ENCODE assay signal across 8 cellular contexts in the genomic region with DNA sequence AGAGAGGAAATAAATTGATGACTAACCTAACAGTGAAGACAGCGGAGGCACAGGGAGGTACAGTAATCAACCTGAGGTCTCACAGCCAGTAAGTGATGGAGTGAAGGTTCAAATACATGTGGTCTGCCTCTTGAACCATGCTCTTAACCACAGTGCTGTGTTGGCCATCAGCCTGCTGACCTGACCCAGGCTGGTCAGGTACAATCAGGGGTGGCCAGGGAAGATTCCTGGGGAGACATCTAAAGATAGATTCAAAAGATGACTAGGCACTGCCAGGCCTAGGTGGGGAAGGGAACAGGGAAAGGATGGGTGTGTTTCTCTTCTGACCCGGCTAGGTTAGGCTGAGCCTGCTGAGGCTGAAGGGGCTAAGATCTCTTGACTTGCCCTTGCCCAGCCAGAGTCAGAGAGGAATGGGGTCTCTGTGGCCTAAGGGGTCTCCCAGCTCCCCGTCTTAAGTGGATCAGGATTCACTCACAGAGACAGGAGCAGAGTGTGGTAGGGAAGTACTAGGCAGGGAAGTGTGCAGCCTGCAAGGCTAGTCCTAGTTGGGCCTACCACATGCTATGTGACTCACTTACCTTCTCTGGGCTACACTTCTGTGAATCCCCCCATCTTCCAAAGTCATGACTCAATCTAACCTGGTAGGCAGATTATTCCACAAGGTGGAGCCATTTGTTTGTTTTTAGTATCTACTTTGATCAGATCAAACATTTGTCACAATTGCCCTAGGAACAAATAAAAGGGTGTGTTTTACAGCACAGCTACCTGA. TPM values are rescaled to one million over a fixed set of nuclear protein-coding genes. Genes with fewer than 3 reads are reported as not detected.
DNase-seq lines count a peak whose midpoint lies in the region; ATAC-seq and TF ChIP-seq lines count a peak whose summit lies in the region.

No MANE protein-coding gene starts in this region.

- in situ Hi-C loops in gastrocnemius medialis (cut with MboI; ENCODE audit: low sequenced_read_pairs in 4 of 4) = loop anchor here in 3 of 4 donors (5.0 to 10.0 kb wide), 2 partner anchors 120 to 122 kb away; a partner anchor contains a TSS

- H3K4me3 ChIP-seq in BJ (ENCODE audit: low read depth, low read length) (no peak overlapping the region), fibroblast of villous mesenchyme (ENCODE audit: low read depth, low read length) (no peak overlapping the region), gastrocnemius medialis (no peak overlapping the region)

- CTCF ChIA-PET in BJ (lab: Yijun Ruan, JAX) = interaction anchor here (0.6 to 2.0 kb wide), 12 partner anchors 12 to 125 kb away, joined by 3 to 13 read pairs (median 4); a partner anchor contains a TSS

- no peak overlapping the region for H3K27ac ChIP-seq in gastrocnemius medialis

- peaks cover 22 to 24% of the 10 kb centered on the region in 2 donors for H3K4me1 ChIP-seq in gastrocnemius medialis

- TF ChIP-seq CTCF in BJ (IDR thresholded peaks at IDR 0.05; ENCODE audit: insufficient read depth, low read depth, low read length) (peak; percentile 28), fibroblast of villous mesenchyme (IDR thresholded peaks at IDR 0.05; ENCODE audit: insufficient read depth, low read depth, low read length) (peak; percentile 57), gastrocnemius medialis (IDR thresholded peaks at IDR 0.05 in 4 of 5, conservative IDR thresholded peaks at IDR 0.05 in 1 of 5) (peak; percentile 50 to 72 (median 65))

- ATAC-seq in gastrocnemius medialis (peak in 1 of 2 donors; percentile 41), HG02798 (IDR thresholded peaks at IDR 0.05; ENCODE audit: poor library complexity, unreplicated experiment) (no peak), GM18858 (IDR thresholded peaks at IDR 0.05; ENCODE audit: unreplicated experiment) (no peak)

- DNase-seq in BJ (ENCODE audit: low read depth) (no peak), GM19238 (ENCODE audit: insufficient read length, low spot score) (peak; percentile 34), NCI-H460 (ENCODE audit: extremely low read depth, low read depth) (peak; percentile 43), fibroblast of villous mesenchyme (ENCODE audit: low read depth) (peak; percentile 71), gastrocnemius medialis (no peak)
- DNase-seq in activated T-cell treated with anti-CD3 and anti-CD28 coated beads, Interleukin-2, amount 50 U/mL, for 48 hours = peak; percentile 55 to 63

- intact Hi-C loops in gastrocnemius medialis (cut with DNase I; ENCODE audit: low total_unique reads) = loop anchor here (1.0 kb wide), 2 partner anchors 35 to 119 kb away; no protein-coding TSS in a partner anchor

- H3K36me3 ChIP-seq in BJ (ENCODE audit: control insufficient read depth, insufficient read depth, low read length) = no peaks in the 10 kb centered on the region
- no peaks in the 10 kb centered on the region for H3K36me3 ChIP-seq in gastrocnemius medialis

- H3K27me3 ChIP-seq in BJ (ENCODE audit: control insufficient read depth, insufficient read depth, low read length) (no peaks in the 10 kb centered on the region), gastrocnemius medialis (no peaks in the 10 kb centered on the region)

- TF ChIP-seq POLR2A in gastrocnemius medialis (IDR thresholded peaks at IDR 0.05) = no peak

- no peaks in the 10 kb centered on the region for H3K9me3 ChIP-seq in gastrocnemius medialis

- POLR2A ChIA-PET in BJ (lab: Charles Lee) = no interaction called here

RNA-seq across cellular contexts. Expression of a gene that starts 10.4 kb away (rescaled TPM):
- 20.3 and 26.2 TPM in 2 replicates for polyA plus RNA-seq in BJ (2011; rRNA removed)
- polyA minus RNA-seq in BJ (2011; rRNA and poly(A)+ RNA removed) = 34.0 and 37.8 TPM in 2 replicates
- total RNA-seq in NCI-H460 (2014; rRNA removed; shearing (Covaris generic)) = 29.5 and 29.9 TPM in 2 replicates
- polyA plus RNA-seq in NCI-H460 (2014; cell fraction: nucleus; rRNA removed) = 68.4 and 72.4 TPM in 2 replicates
- 83.3 and 104 TPM in 2 replicates for total RNA-seq in fibroblast of villous mesenchyme
- 10 to 100 TPM; 25.1 to 40.9 (median 36.1) TPM for total RNA-seq in gastrocnemius medialis

RNA-seq across cellular contexts. Expression of a gene that starts 22.0 kb away (rescaled TPM):
- polyA plus RNA-seq in BJ (2011; rRNA removed) = 4.1 and 6.0 TPM in 2 replicates
- 6.9 and 18.2 TPM in 2 replicates for polyA minus RNA-seq in BJ (2011; rRNA and poly(A)+ RNA removed)
- total RNA-seq in NCI-H460 (2014; rRNA removed; shearing (Covaris generic)) = 5.5 and 5.9 TPM in 2 replicates
- polyA plus RNA-seq in NCI-H460 (2014; cell fraction: nucleus; rRNA removed) = 8.2 and 10.9 TPM in 2 replicates
- total RNA-seq in fibroblast of villous mesenchyme = 11.3 and 16.0 TPM in 2 replicates
- total RNA-seq in gastrocnemius medialis = 1 to 10 TPM; 3.3 to 7.7 (median 6.0) TPM

Comparison
In these comparisons a context has a peak if more than half of its experiments do, and no peak if none do; other contexts are left out.
1. DNase-seq: peak in GM19238 (single experiment), NCI-H460 (single experiment), activated T-cell treated with anti-CD3 and anti-CD28 coated beads, Interleukin-2, amount 50 U/mL, for 48 hours (2 of 2) and fibroblast of villous mesenchyme (single experiment); none in BJ (single experiment) and gastrocnemius medialis (0 of 2).
2. Peak in every context shown above with its lines, with median percentiles within 50 percentile points of each other: CTCF ChIP-seq.